17 cellular contexts compared by ENCODE assay signal in the genomic region with DNA sequence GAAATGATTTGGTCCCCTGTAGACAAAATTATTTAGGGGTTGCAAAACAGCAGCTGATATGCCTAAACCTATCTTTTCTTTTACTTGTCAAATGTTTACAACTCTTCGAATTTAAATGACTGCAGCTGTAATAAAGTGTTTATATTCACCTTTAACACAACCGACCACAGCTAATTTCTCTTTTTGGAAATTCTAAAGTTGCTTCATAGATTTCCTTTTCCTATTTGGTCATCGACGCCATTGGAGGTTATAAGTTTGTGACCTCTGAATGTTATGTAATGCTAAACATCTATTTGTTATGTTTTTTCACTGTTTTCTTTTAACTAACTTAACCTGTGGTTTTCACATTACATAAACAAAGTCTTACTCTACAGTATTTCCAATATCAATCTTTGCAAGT.
"Had no signal": no experiment of that assay in that cellular context is flagged by ENCODE, and none has a peak within 500 bp of the region (broad histone marks: within the 10 kb centered on the region; RNA-seq: fewer than 3 reads in every experiment).

No MANE protein-coding gene starts in this region.

- H3K27ac ChIP-seq: colonic mucosa, esophagus muscularis mucosa, gastrocnemius medialis, heart right ventricle, left lung, lower lobe of right lung had no signal

- DNase-seq: colonic mucosa; cortex of kidney; effector CD8-positive, alpha-beta T cell; foreskin fibroblast; foreskin melanocyte; gastrocnemius medialis; glutamatergic neuron; head of caudate nucleus; heart right ventricle; hippocampal formation; left cardiac atrium; left lung; left ventricle myocardium superior; lower lobe of right lung; mucosa of descending colon; naive B cell had no signal

- H3K4me1 ChIP-seq: colonic mucosa, esophagus muscularis mucosa, gastrocnemius medialis, heart right ventricle, left lung, lower lobe of right lung had no signal

- ATAC-seq: gastrocnemius medialis, heart right ventricle, left cardiac atrium, left lung, left ventricle myocardium superior, lower lobe of right lung, mucosa of descending colon had no signal

- H3K9me3 ChIP-seq: colonic mucosa, esophagus muscularis mucosa, gastrocnemius medialis, heart right ventricle, left lung, lower lobe of right lung, mucosa of descending colon had no signal

- H3K27me3 ChIP-seq: colonic mucosa, esophagus muscularis mucosa, gastrocnemius medialis, heart right ventricle, left lung had no signal

- H3K36me3 ChIP-seq: colonic mucosa, esophagus muscularis mucosa, gastrocnemius medialis, heart right ventricle, left lung, lower lobe of right lung had no signal

- H3K4me3 ChIP-seq: colonic mucosa, esophagus muscularis mucosa, gastrocnemius medialis, heart right ventricle, left lung, lower lobe of right lung, mucosa of descending colon had no signal
